ENCODE assay signal across 23 cellular contexts in the genomic region with DNA sequence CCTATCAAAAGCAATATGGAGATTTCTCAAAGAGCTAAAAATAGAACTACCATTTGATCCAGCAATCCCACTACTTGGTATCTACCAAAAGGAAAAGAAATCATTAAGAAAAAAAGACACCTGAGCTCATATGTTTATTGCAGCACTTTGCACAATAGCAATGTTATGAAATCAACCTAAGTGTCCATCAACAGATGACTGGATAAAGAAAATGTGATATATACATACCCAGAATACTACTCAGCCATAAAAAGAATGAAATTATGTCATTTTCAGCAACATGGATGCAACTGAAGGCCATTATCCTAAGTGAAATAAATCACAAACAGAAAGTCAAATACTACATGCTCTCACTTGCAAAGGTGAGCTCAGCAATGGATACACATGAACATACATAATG.
"Had no signal": no experiment of that assay in that cellular context is flagged by ENCODE, and none has a peak within 500 bp of the region (broad histone marks: within the 10 kb centered on the region; RNA-seq: fewer than 3 reads in every experiment).

No MANE protein-coding gene starts in this region.

- H3K4me3 ChIP-seq: coronary artery, dorsolateral prefrontal cortex, esophagus squamous epithelium, gastroesophageal sphincter, heart right ventricle, left lung, lower lobe of right lung, mucosa of descending colon had no signal

- H3K36me3 Mint-ChIP-seq: naive B cell; naive thymus-derived CD8-positive, alpha-beta T cell had no signal

- ATAC-seq: esophagus mucosa; gastroesophageal sphincter; heart right ventricle; left cardiac atrium; left lung; left ventricle myocardium superior; lower lobe of right lung; mucosa of descending colon; naive thymus-derived CD8-positive, alpha-beta T cell had no signal

- DNase-seq: dermis blood vessel endothelial cell; dorsolateral prefrontal cortex; effector CD4-positive, alpha-beta T cell; effector memory CD4-positive, alpha-beta T cell; erythroblast; esophagus squamous epithelium; foreskin fibroblast; glutamatergic neuron; head of caudate nucleus; heart right ventricle; hippocampal formation; left cardiac atrium; left lung; left ventricle myocardium superior; lower lobe of right lung; mesenchymal stem cell; mucosa of descending colon; naive B cell; naive thymus-derived CD8-positive, alpha-beta T cell had no signal

- H3K27ac Mint-ChIP-seq: mesothelial cell of epicardium; naive thymus-derived CD8-positive, alpha-beta T cell had no signal
